In genomic region chr13:61531383-61532065, GRCh38 we compare ENCODE assay signal across 20 cellular contexts.
DNase-seq lines count a peak whose midpoint lies in the region; ATAC-seq and TF ChIP-seq lines count a peak whose summit lies in the region.
"Had no signal": no experiment of that assay in that cellular context is flagged by ENCODE, and none has a peak within 500 bp of the region (broad histone marks: within the 10 kb centered on the region; RNA-seq: fewer than 3 reads in every experiment).

No MANE protein-coding gene starts in this region.

- BruUV-seq in PC-3 (replicated peaks; lab: Mats Ljungman, UMichigan): no TSS peak

- H3F3A ChIP-seq in PC-3 (ENCODE audit: low read length, unreplicated experiment): no peaks in the 10 kb centered on the region
- H3F3A ChIP-seq in smooth muscle cell (ENCODE audit: low read depth): no peaks in the 10 kb centered on the region

- H3K79me2 ChIP-seq in PC-3 (ENCODE audit: low read length): no peaks in the 10 kb centered on the region
- no peaks in the 10 kb centered on the region for H3K79me2 ChIP-seq in smooth muscle cell (ENCODE audit: low read depth)

- H3K9me2 ChIP-seq in PC-3 (replicated peaks; ENCODE audit: low read length): no peaks in the 10 kb centered on the region

- intact Hi-C loops in PC-3 (cut with micrococcal nuclease): no loop called here

- H2AFZ ChIP-seq in PC-3 (ENCODE audit: low read length): no peak overlapping the region
- H2AFZ ChIP-seq in smooth muscle cell (ENCODE audit: low read depth): no peak overlapping the region
- H2AFZ ChIP-seq: PC-9 had no signal

- TF ChIP-seq CTCF in PC-3 (conservative IDR thresholded peaks at IDR 0.05; ENCODE audit: low read depth, low read length): no peak
- TF ChIP-seq CTCF in smooth muscle cell (IDR thresholded peaks at IDR 0.05; ENCODE audit: borderline replicate concordance, insufficient read depth, poor library complexity, severe bottlenecking): no peak

- H3K9me3 ChIP-seq in PC-3 (ENCODE audit: low read length): no peaks in the 10 kb centered on the region
- H3K9me3 ChIP-seq in smooth muscle cell (replicated peaks; ENCODE audit: low read depth): no peaks in the 10 kb centered on the region
- H3K9me3 ChIP-seq: esophagus muscularis mucosa, right lobe of liver, upper lobe of right lung had no signal

- H3K27me3 ChIP-seq in PC-3 (ENCODE audit: low read length) (no peaks in the 10 kb centered on the region), smooth muscle cell (ENCODE audit: low read depth) (no peaks in the 10 kb centered on the region)
- H3K27me3 ChIP-seq: esophagus muscularis mucosa, right lobe of liver, upper lobe of right lung had no signal

- peak; percentile 44 for ATAC-seq in GM19328 (IDR thresholded peaks at IDR 0.05; ENCODE audit: unreplicated experiment)
- peak; percentile 77 for ATAC-seq in PC-3
- no peak for ATAC-seq in GM19397 (IDR thresholded peaks at IDR 0.05; ENCODE audit: unreplicated experiment)
- ATAC-seq: left ventricle myocardium superior, right lobe of liver, upper lobe of right lung had no signal

- DNase-seq in HS-5 (ENCODE audit: low read depth): peak; percentile 0
- peak; percentile 25 for DNase-seq in PC-3
- peak; percentile 7 for DNase-seq in globus pallidus (ENCODE audit: low spot score)
- no peak for DNase-seq in smooth muscle cell (lab: John Stamatoyannopoulos, UW; ENCODE audit: unreplicated experiment)
- DNase-seq in midbrain (lab: John Stamatoyannopoulos, UW): no peak
- no peak for DNase-seq in amniotic stem cell (lab: John Stamatoyannopoulos, UW)
- DNase-seq: activated CD4-positive, alpha-beta T cell treated with anti-CD3 and anti-CD28 coated beads, Interleukin-2, amount 10 ng/mL, durations not matched to agents 7 days and 5 days; activated CD8-positive, alpha-beta memory T cell treated with anti-CD3 and anti-CD28 coated beads, Interleukin-2, amount 50 U/mL, for 48 hours; central memory CD4-positive, alpha-beta T cell; left ventricle myocardium superior; NCI-H1105 treated with DMSO at 0.1 percent for 48 hours; NCI-H526; right lobe of liver; stimulated activated naive CD4-positive, alpha-beta T cell treated with Interleukin-2 at 50 U/mL for 16 hours; SW 1271; upper lobe of right lung had no signal

- no peak overlapping the region for H3K4me3 ChIP-seq in PC-3 (ENCODE audit: low read length)
- H3K4me3 ChIP-seq in smooth muscle cell: no peak overlapping the region
- H3K4me3 ChIP-seq: esophagus muscularis mucosa, PC-9, right lobe of liver, upper lobe of right lung had no signal

- H3K9ac ChIP-seq in PC-3 (ENCODE audit: low read length): no peak overlapping the region
- H3K9ac ChIP-seq in smooth muscle cell (ENCODE audit: low read depth): no peak overlapping the region

- H3K4me1 ChIP-seq in PC-3 (ENCODE audit: insufficient read depth, low read length) (no peaks in the 10 kb centered on the region), smooth muscle cell (ENCODE audit: low read depth) (no peaks in the 10 kb centered on the region)
- H3K4me1 ChIP-seq: esophagus muscularis mucosa, right lobe of liver, upper lobe of right lung had no signal

- POLR2A ChIA-PET in PC-3 (lab: Charles Lee; ENCODE audit: unreplicated experiment): interaction anchor here (0.7 kb wide), 1 partner anchor 1149 kb away, joined by 3 read pairs; no protein-coding TSS in a partner anchor

- H3K27ac ChIP-seq in PC-3 (ENCODE audit: low read length) (no peak overlapping the region), smooth muscle cell (ENCODE audit: low read depth) (no peak overlapping the region)
- H3K27ac ChIP-seq: esophagus muscularis mucosa, PC-9, right lobe of liver, upper lobe of right lung had no signal

- H3K4me2 ChIP-seq in PC-3 (ENCODE audit: low read length) (no peak overlapping the region), smooth muscle cell (no peak overlapping the region)
- H3K4me2 ChIP-seq: PC-9 had no signal

- H3K36me3 ChIP-seq in PC-3 (ENCODE audit: low read depth, low read length) (no peaks in the 10 kb centered on the region), smooth muscle cell (ENCODE audit: low read depth) (no peaks in the 10 kb centered on the region)
- H3K36me3 ChIP-seq: esophagus muscularis mucosa, right lobe of liver, upper lobe of right lung had no signal

- CTCF ChIA-PET in PC-3 (lab: Charles Lee): no interaction called here

- H4K20me1 ChIP-seq in PC-3 (ENCODE audit: low read length) (no peaks in the 10 kb centered on the region), smooth muscle cell (ENCODE audit: low read depth) (no peaks in the 10 kb centered on the region)

- 77% methylated on average over 10 of the region's 10 CpGs for WGBS in smooth muscle cell (ENCODE audit: low lambda C conversion rate)

Comparison
In these comparisons a context has a peak if more than half of its experiments do, and no peak if none do; other contexts are left out.
1. DNase-seq: peak in HS-5 (single experiment), PC-3 (single experiment) and globus pallidus (single experiment); none in smooth muscle cell (single experiment), midbrain (single experiment) and amniotic stem cell (single experiment).